ENCODE assay signal across 18 cellular contexts in the genomic region with DNA sequence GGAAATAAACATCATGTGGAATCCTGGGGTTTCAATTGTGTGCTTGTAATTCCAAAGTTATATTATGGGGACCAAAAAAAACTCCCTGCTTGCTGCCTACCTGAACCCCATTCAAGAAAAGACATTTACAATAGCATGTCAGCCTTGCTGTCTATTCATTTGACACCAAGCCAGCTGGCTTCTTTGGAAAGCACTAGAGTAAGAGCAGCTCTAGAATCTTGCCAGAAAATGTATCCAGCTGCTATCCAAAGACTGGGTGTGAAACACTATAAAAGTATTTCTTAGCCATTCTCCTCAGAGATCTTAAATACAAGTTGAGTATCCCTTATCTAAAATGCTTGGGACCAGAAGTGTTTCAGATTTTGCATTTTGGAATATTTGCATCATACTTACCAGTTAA.
DNase-seq lines count a peak whose midpoint lies in the region; ATAC-seq lines count a peak whose summit lies in the region.
"Had no signal": no experiment of that assay in that cellular context is flagged by ENCODE, and none has a peak within 500 bp of the region (broad histone marks: within the 10 kb centered on the region; RNA-seq: fewer than 3 reads in every experiment).

No MANE protein-coding gene starts in this region.

- H3K4me3 ChIP-seq in right cardiac atrium (ENCODE audit: low read length) (no peak overlapping the region), MG63 (no peak overlapping the region)
- H3K4me3 ChIP-seq: GM12878 had no signal

- peak; percentile 47 for ATAC-seq in left ventricle myocardium superior
- ATAC-seq in right cardiac atrium = no peak
- no peak for ATAC-seq in HG03565 (IDR thresholded peaks at IDR 0.05; ENCODE audit: unreplicated experiment)
- ATAC-seq: GM12878, HepG2 had no signal

- H3K27me3 ChIP-seq in right cardiac atrium (ENCODE audit: control insufficient read depth, insufficient read depth) (no peaks in the 10 kb centered on the region), MG63 (no peaks in the 10 kb centered on the region)
- H3K27me3 ChIP-seq: BE2C had no signal

- no peak for DNase-seq in left ventricle myocardium superior
- DNase-seq in right cardiac atrium = no peak
- DNase-seq in MG63 = peak; percentile 2
- DNase-seq in fibroblast of gingiva (ENCODE audit: low read depth) = peak; percentile 37
- DNase-seq in superior temporal gyrus (ENCODE audit: extremely low spot score) = peak; percentile 33
- no peak for DNase-seq in NCI-H2029 treated with DMSO at 0.1 percent for 48 hours (lab: John Stamatoyannopoulos, UW)
- no peak for DNase-seq in NCI-H82 treated with DMSO at 0.1 percent for 48 hours (lab: John Stamatoyannopoulos, UW; ENCODE audit: unreplicated experiment)
- DNase-seq: ACHN; BE2C; CD4-positive, alpha-beta memory T cell; COR-L47; DMS53; GOT3; H9 had no signal

- H3K27ac ChIP-seq in right cardiac atrium (ENCODE audit: low read length) = no peak overlapping the region
- H3K27ac ChIP-seq: C4-2B had no signal

- intact Hi-C loops in left ventricle myocardium superior (cut with micrococcal nuclease) (no loop called here), right cardiac atrium (cut with DNase I) (no loop called here)

- H3K9me3 ChIP-seq in right cardiac atrium (ENCODE audit: control insufficient read depth, low read length) (no peaks in the 10 kb centered on the region), MG63 (no peaks in the 10 kb centered on the region)
- H3K9me3 ChIP-seq: BE2C had no signal

- peaks cover 13% of the 10 kb centered on the region for H3K36me3 ChIP-seq in MG63
- H3K36me3 ChIP-seq: BE2C had no signal

- H3K4me1 ChIP-seq in right cardiac atrium (ENCODE audit: control insufficient read depth, insufficient read depth, low read length) = no peaks in the 10 kb centered on the region
- H3K4me1 ChIP-seq: BE2C had no signal

Comparison
In these comparisons a context has a peak if more than half of its experiments do, and no peak if none do; other contexts are left out.
1. DNase-seq: peak in MG63 (single experiment), fibroblast of gingiva (single experiment) and superior temporal gyrus (single experiment); none in left ventricle myocardium superior (single experiment), right cardiac atrium (0 of 3), NCI-H2029 treated with DMSO at 0.1 percent for 48 hours (single experiment) and NCI-H82 treated with DMSO at 0.1 percent for 48 hours (single experiment).